ENCODE assay signal across 1 cellular context in genomic region chr12:68331869-68332725, GRCh38.
A peak's percentile ranks its signal among the peaks of the same experiment; 100 is the strongest.
TF ChIP-seq lines count a peak whose summit lies in the region.

TSS of gene MDM1 (minus strand) at chr12:68332362. CDS start at chr12:68332245, 117 bp downstream.

TF ChIP-seq in HepG2, 621 proteins besides CTCF, POLR2A, EP300 and RAD21 (continued from another document and continues in another):
- no peak for TF ChIP-seq ZBTB40 (IDR thresholded peaks at IDR 0.05)
- TF ChIP-seq ZBTB40 (CRISPR knock-in tag; IDR thresholded peaks at IDR 0.05) = peak; percentile 46; the same call in 1 of the 2 replicates
- TF ChIP-seq ZNF431 (CRISPR knock-in tag; IDR thresholded peaks at IDR 0.05; ENCODE audit: borderline replicate concordance, low read depth) = 0 out of 2 replicates have a peak, but pooled peaks have one; percentile 22
- peak; percentile 69; the same call in 1 of the 2 replicates for TF ChIP-seq ZNF280D (CRISPR knock-in tag; IDR thresholded peaks at IDR 0.05)
- no peak for TF ChIP-seq HDAC2 (CRISPR knock-in tag; IDR thresholded peaks at IDR 0.05)
- no peak for TF ChIP-seq STAT6 (CRISPR knock-in tag; IDR thresholded peaks at IDR 0.05; ENCODE audit: borderline replicate concordance)
- TF ChIP-seq ZNF407 (CRISPR knock-in tag; IDR thresholded peaks at IDR 0.05; ENCODE audit: not compliant biosample characterization) = no peak
- no peak for TF ChIP-seq ZNF124 (CRISPR knock-in tag; IDR thresholded peaks at IDR 0.05)
- no peak for TF ChIP-seq FOXC1 (CRISPR knock-in tag; IDR thresholded peaks at IDR 0.05; ENCODE audit: borderline replicate concordance)
- no peak for TF ChIP-seq ZSCAN12 (CRISPR knock-in tag; IDR thresholded peaks at IDR 0.05)
- TF ChIP-seq ZNF572 (CRISPR knock-in tag; IDR thresholded peaks at IDR 0.05) = no peak
- TF ChIP-seq ZXDC (CRISPR knock-in tag; IDR thresholded peaks at IDR 0.05) = no peak
- TF ChIP-seq ZNF629 (CRISPR knock-in tag; conservative IDR thresholded peaks at IDR 0.05) = no peak
- no peak for TF ChIP-seq ZNF280B (CRISPR knock-in tag; IDR thresholded peaks at IDR 0.05; ENCODE audit: borderline replicate concordance)
- no peak for TF ChIP-seq GATA4 (IDR thresholded peaks at IDR 0.05; ENCODE audit: borderline replicate concordance, low read depth)
- no peak; the same call in 1 of the 2 replicates for TF ChIP-seq CCDC6 (CRISPR knock-in tag; IDR thresholded peaks at IDR 0.05)
